In the genomic region with DNA sequence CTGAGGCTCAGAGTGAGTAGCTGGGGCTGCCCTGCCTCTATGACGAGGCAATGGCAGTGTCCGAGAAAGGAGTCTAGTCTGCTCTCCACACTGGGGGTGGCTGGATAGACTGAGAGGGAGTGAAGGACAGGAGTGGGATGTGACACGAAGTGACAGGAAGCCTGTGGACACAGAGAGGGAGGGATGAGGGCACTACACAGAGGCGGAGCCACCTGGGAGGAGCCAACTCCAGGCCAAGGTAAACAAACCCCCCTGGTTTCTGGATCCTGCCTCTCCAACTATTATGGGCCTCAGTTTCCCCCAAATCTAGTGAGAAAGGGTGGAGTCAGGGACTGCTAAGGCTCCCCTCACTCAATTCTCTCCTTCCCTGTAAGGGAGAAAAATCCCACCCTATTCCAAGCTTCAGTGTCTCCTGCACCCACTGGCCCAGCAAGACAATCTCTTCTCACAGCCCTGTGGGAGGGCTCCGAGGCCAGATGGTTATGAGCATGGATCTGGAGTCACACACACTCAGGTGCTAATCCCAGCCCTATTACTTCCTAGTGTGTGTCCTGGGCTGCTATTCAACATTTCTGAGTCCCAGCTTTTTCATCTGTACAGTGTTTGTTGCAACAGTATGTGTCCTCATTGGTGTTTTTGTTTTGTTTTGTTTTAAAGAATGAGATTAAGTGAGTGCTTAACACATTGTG, we compare ENCODE assay signal across 24 cellular contexts.
"Had no signal": no experiment of that assay in that cellular context is flagged by ENCODE, and none has a peak within 500 bp of the region (broad histone marks: within the 10 kb centered on the region; RNA-seq: fewer than 3 reads in every experiment).

No MANE protein-coding gene starts in this region.

- H3K4me3 ChIP-seq: colonic mucosa, gastroesophageal sphincter, spleen, stomach, suprapubic skin, vagina had no signal

- H3K27me3 ChIP-seq: brain microvascular endothelial cell, colonic mucosa, gastroesophageal sphincter, spleen, stomach, suprapubic skin, vagina had no signal

- H3K27ac ChIP-seq: brain microvascular endothelial cell, colonic mucosa, gastroesophageal sphincter, spleen, stomach, suprapubic skin, vagina had no signal

- H3K9me3 ChIP-seq: colonic mucosa, gastroesophageal sphincter, spleen, stomach, suprapubic skin, vagina had no signal

- DNase-seq: activated B cell treated with CpG ODN at 0.5 μM for 24 hours; activated CD4-positive, alpha-beta T cell treated with anti-CD3 and anti-CD28 coated beads for 36 hours; activated CD4-positive, alpha-beta T cell treated with anti-CD3 and anti-CD28 coated beads, Interleukin-2, amount 50 U/mL, for 4 hours; activated CD8-positive, alpha-beta memory T cell treated with anti-CD3 and anti-CD28 coated beads for 24 hours; activated CD8-positive, alpha-beta memory T cell treated with anti-CD3 and anti-CD28 coated beads, Interleukin-2, amount 50 U/mL, for 4 hours; activated naive CD4-positive, alpha-beta T cell treated with anti-CD3 and anti-CD28 coated beads for 36 hours; activated T-cell treated with anti-CD3 and anti-CD28 coated beads, Interleukin-2, amount 50 U/mL, for 48 hours; aorta; brain microvascular endothelial cell; colonic mucosa; hypothalamus; left ventricle myocardium superior; mammary epithelial cell; midbrain; natural killer cell; retina; spleen; stomach; T-cell; T-helper 9 cell; trophoblast cell had no signal
